1 cellular context compared by ENCODE assay signal in genomic region chr7:29989257-29989995, GRCh38.
TF ChIP-seq lines count a peak whose summit lies in the region.

Gene SCRN1 (minus strand): TSS chr7:29989801. CDS start chr7:29969067, 20,734 bp downstream.

TF ChIP-seq in HepG2, 621 proteins besides CTCF, POLR2A, EP300 and RAD21 (continued from another document and continues in another):
- TF ChIP-seq UBTF (CRISPR knock-in tag; IDR thresholded peaks at IDR 0.05): peak; percentile 79; the same call in 1 of the 2 replicates
- TF ChIP-seq ZNF724P (CRISPR knock-in tag; IDR thresholded peaks at IDR 0.05; ENCODE audit: borderline replicate concordance): no peak; the same call in 1 of the 2 replicates
- no peak for TF ChIP-seq ZNF318 (CRISPR knock-in tag; IDR thresholded peaks at IDR 0.05)
- TF ChIP-seq ZNF589 (CRISPR knock-in tag; conservative IDR thresholded peaks at IDR 0.05): no peak
- TF ChIP-seq ZNF207 (IDR thresholded peaks at IDR 0.05; ENCODE audit: borderline replicate concordance): no peak
- TF ChIP-seq SMARCC2 (IDR thresholded peaks at IDR 0.05): no peak
- no peak for TF ChIP-seq PTBP1 (IDR thresholded peaks at IDR 0.05; ENCODE audit: low read depth, low read length, poor library complexity, severe bottlenecking)
- TF ChIP-seq FIP1L1 (IDR thresholded peaks at IDR 0.05; ENCODE audit: borderline replicate concordance, insufficient read depth, low read depth, low read length): no peak
- TF ChIP-seq MED1 (CRISPR knock-in tag; IDR thresholded peaks at IDR 0.05): no peak
- TF ChIP-seq KDM5B (CRISPR knock-in tag; IDR thresholded peaks at IDR 0.05; ENCODE audit: borderline replicate concordance): no peak
- no peak for TF ChIP-seq ZNF598 (CRISPR knock-in tag; IDR thresholded peaks at IDR 0.05; ENCODE audit: borderline replicate concordance)
- TF ChIP-seq ZBTB14 (CRISPR knock-in tag; IDR thresholded peaks at IDR 0.05): no peak
- TF ChIP-seq TFAP4 (IDR thresholded peaks at IDR 0.05; ENCODE audit: borderline replicate concordance, low read depth): peak; percentile 82; the same call in 1 of the 2 replicates
- TF ChIP-seq PITX1 (CRISPR knock-in tag; IDR thresholded peaks at IDR 0.05): no peak
- no peak for TF ChIP-seq ZNF44 (CRISPR knock-in tag; IDR thresholded peaks at IDR 0.05)
- no peak for TF ChIP-seq NRL (CRISPR knock-in tag; IDR thresholded peaks at IDR 0.05; ENCODE audit: borderline replicate concordance)
- no peak for TF ChIP-seq CBX2 (IDR thresholded peaks at IDR 0.05; ENCODE audit: low read depth, low read length)
- TF ChIP-seq CBX2 (CRISPR knock-in tag; IDR thresholded peaks at IDR 0.05; ENCODE audit: low read depth): no peak
- TF ChIP-seq TCF7L2 (IDR thresholded peaks at IDR 0.05; ENCODE audit: low read depth, low read length): no peak
- no peak for TF ChIP-seq TFDP1 (CRISPR knock-in tag; IDR thresholded peaks at IDR 0.05; ENCODE audit: borderline replicate concordance)
- TF ChIP-seq AKNA (CRISPR knock-in tag; IDR thresholded peaks at IDR 0.05; ENCODE audit: borderline replicate concordance): no peak
- TF ChIP-seq SYNCRIP (IDR thresholded peaks at IDR 0.05; ENCODE audit: insufficient read depth, low read depth, low read length): no peak
- TF ChIP-seq ASH2L (IDR thresholded peaks at IDR 0.05; ENCODE audit: insufficient read length, low read depth, low read length): peak; percentile 48
- no peak for TF ChIP-seq ZNF766 (CRISPR knock-in tag; IDR thresholded peaks at IDR 0.05; ENCODE audit: borderline replicate concordance)
- TF ChIP-seq ZNF629 (CRISPR knock-in tag; conservative IDR thresholded peaks at IDR 0.05): no peak; the same call in 1 of the 2 replicates
- TF ChIP-seq AKAP8 (CRISPR knock-in tag; IDR thresholded peaks at IDR 0.05): no peak
- no peak for TF ChIP-seq ZNF670 (CRISPR knock-in tag; IDR thresholded peaks at IDR 0.05; ENCODE audit: borderline replicate concordance)
- TF ChIP-seq ZNF570 (CRISPR knock-in tag; IDR thresholded peaks at IDR 0.05; ENCODE audit: borderline replicate concordance): no peak
- no peak for TF ChIP-seq ZNF3 (CRISPR knock-in tag; IDR thresholded peaks at IDR 0.05)
- no peak for TF ChIP-seq SAFB2 (CRISPR knock-in tag; IDR thresholded peaks at IDR 0.05; ENCODE audit: borderline replicate concordance, low read depth)
- peak; percentile 74 for TF ChIP-seq AGO2 (optimal IDR thresholded peaks at IDR 0.05; ENCODE audit: low read depth, low read length)
- TF ChIP-seq SKI (IDR thresholded peaks at IDR 0.05; ENCODE audit: partially characterized antibody): no peak
- no peak for TF ChIP-seq KLF13 (CRISPR knock-in tag; IDR thresholded peaks at IDR 0.05)
- no peak for TF ChIP-seq ZNF326 (CRISPR knock-in tag; IDR thresholded peaks at IDR 0.05; ENCODE audit: borderline replicate concordance)
- TF ChIP-seq CCDC6 (CRISPR knock-in tag; IDR thresholded peaks at IDR 0.05): no peak; the same call in 1 of the 2 replicates
- no peak for TF ChIP-seq ZNF782 (CRISPR knock-in tag; IDR thresholded peaks at IDR 0.05; ENCODE audit: borderline replicate concordance)
- no peak for TF ChIP-seq ZMYM2 (CRISPR knock-in tag; IDR thresholded peaks at IDR 0.05)
- TF ChIP-seq DNMT3B (CRISPR knock-in tag; conservative IDR thresholded peaks at IDR 0.05): no peak
